Comparison of ENCODE assay signal across 11 cellular contexts in genomic region chr5:116738948-116739339, GRCh38.
"Had no signal": no experiment of that assay in that cellular context is flagged by ENCODE, and none has a peak within 500 bp of the region (broad histone marks: within the 10 kb centered on the region; RNA-seq: fewer than 3 reads in every experiment).

No MANE protein-coding gene starts in this region.

- ATAC-seq: activated T-cell treated with anti-CD3 and anti-CD28 coated beads, Interleukin-2, amount 50 U/mL, for 4 hours had no signal

- H3K27ac ChIP-seq: epithelial cell of prostate, thyroid gland had no signal

- DNase-seq: activated CD4-positive, alpha-beta T cell treated with anti-CD3 and anti-CD28 coated beads, Interleukin-2, amount 50 U/mL, for 4 hours; activated effector memory CD4-positive, alpha-beta T cell treated with anti-CD3 and anti-CD28 coated beads, Interleukin-2, amount 50 U/mL, for 16 hours; activated T-cell treated with anti-CD3 and anti-CD28 coated beads, Interleukin-2, amount 50 U/mL, for 4 hours; cortex of kidney; effector CD8-positive, alpha-beta T cell; immature natural killer cell; mammary epithelial cell; nephron progenitor cell; thyroid gland had no signal

- H3K9me3 ChIP-seq: thyroid gland had no signal

- H3K27me3 ChIP-seq: thyroid gland had no signal

- H3K36me3 ChIP-seq: thyroid gland had no signal

- H3K4me3 ChIP-seq: skin epidermis, thyroid gland had no signal
